Comparison of ENCODE assay signal across 14 cellular contexts in the genomic region with DNA sequence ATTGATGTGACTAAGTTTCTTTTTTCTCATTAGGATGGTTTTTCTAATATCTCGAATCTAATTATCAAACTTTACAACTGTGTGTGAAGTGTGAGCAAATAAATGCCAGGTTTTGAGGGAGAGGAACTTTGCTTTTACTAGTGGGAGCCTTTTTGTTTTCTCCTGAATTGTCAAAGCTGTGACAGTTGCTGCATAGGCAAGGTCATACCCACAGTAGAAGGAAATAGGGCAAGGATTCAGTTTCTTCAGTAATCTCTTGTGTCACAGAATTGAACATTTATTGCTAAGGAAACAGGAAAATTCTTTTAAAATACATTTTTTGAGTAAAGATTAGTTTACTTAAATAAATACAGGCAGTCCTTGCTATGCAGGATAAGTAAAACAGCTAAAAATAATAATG.
"Had no signal": no experiment of that assay in that cellular context is flagged by ENCODE, and none has a peak within 500 bp of the region (broad histone marks: within the 10 kb centered on the region; RNA-seq: fewer than 3 reads in every experiment).

No MANE protein-coding gene starts in this region.

- DNase-seq: activated B cell treated with CpG ODN at 0.5 μM for 24 hours; activated T-cell treated with anti-CD3 and anti-CD28 coated beads, Interleukin-2, amount 50 U/mL, for 1 hour; anterior cingulate cortex; dorsolateral prefrontal cortex; esophagus squamous epithelium; foreskin melanocyte; heart left ventricle; mammary epithelial cell; mucosa of descending colon; naive thymus-derived CD8-positive, alpha-beta T cell; stimulated activated CD4-positive, alpha-beta T cell treated with anti-CD3 and anti-CD28 coated beads, Interleukin-4, amount 100 ng/mL, for 24 hours; stimulated activated naive CD8-positive, alpha-beta T cell treated with anti-CD3 and anti-CD28 coated beads, Interleukin-15, amount 100 ng/mL, for 72 hours had no signal

- H3K4me3 Mint-ChIP-seq: activated B cell treated with CpG ODN at 0.5 μM for 24 hours; stimulated activated naive CD8-positive, alpha-beta T cell treated with anti-CD3 and anti-CD28 coated beads, Interleukin-15, amount 100 ng/mL, for 72 hours; T-helper 1 cell treated with Interleukin-12 subunit alpha and Interleukin-12 subunit beta and Interleukin-4 antibody, amounts not matched to agents 30 μg/mL and 1 μg/mL, for 36 hours had no signal

- H3K27me3 Mint-ChIP-seq: activated B cell treated with CpG ODN at 0.5 μM for 24 hours; naive thymus-derived CD8-positive, alpha-beta T cell; stimulated activated naive CD8-positive, alpha-beta T cell treated with anti-CD3 and anti-CD28 coated beads, Interleukin-15, amount 100 ng/mL, for 72 hours had no signal

- H3K9me3 Mint-ChIP-seq: activated B cell treated with CpG ODN at 0.5 μM for 24 hours; activated naive CD4-positive, alpha-beta T cell treated with anti-CD3 and anti-CD28 coated beads, Interleukin-2, amount 50 U/mL, for 72 hours; naive thymus-derived CD8-positive, alpha-beta T cell; stimulated activated naive CD8-positive, alpha-beta T cell treated with anti-CD3 and anti-CD28 coated beads, Interleukin-15, amount 100 ng/mL, for 72 hours; T-helper 1 cell treated with Interleukin-12 subunit alpha and Interleukin-12 subunit beta and Interleukin-4 antibody, amounts not matched to agents 30 μg/mL and 1 μg/mL, for 36 hours had no signal

- H3K27ac Mint-ChIP-seq: activated B cell treated with CpG ODN at 0.5 μM for 24 hours; stimulated activated naive CD8-positive, alpha-beta T cell treated with anti-CD3 and anti-CD28 coated beads, Interleukin-15, amount 100 ng/mL, for 72 hours had no signal

- ATAC-seq: activated naive CD4-positive, alpha-beta T cell treated with anti-CD3 and anti-CD28 coated beads, Interleukin-2, amount 50 U/mL, for 72 hours; naive thymus-derived CD8-positive, alpha-beta T cell; stimulated activated naive CD8-positive, alpha-beta T cell treated with anti-CD3 and anti-CD28 coated beads, Interleukin-15, amount 100 ng/mL, for 72 hours had no signal
